Comparison of ENCODE assay signal across 16 cellular contexts in genomic region chr18:76679259-76679658, GRCh38.
A peak's percentile ranks its signal among the peaks of the same experiment; 100 is the strongest.
DNase-seq lines count a peak whose midpoint lies in the region; ATAC-seq and TF ChIP-seq lines count a peak whose summit lies in the region.
"Had no signal": no experiment of that assay in that cellular context is flagged by ENCODE, and none has a peak within 500 bp of the region (broad histone marks: within the 10 kb centered on the region; RNA-seq: fewer than 3 reads in every experiment).

No MANE protein-coding gene starts in this region.

- H3K4me1 ChIP-seq in cardiac muscle cell (ENCODE audit: low read depth) (no peaks in the 10 kb centered on the region), hepatocyte (ENCODE audit: insufficient read depth) (no peaks in the 10 kb centered on the region)
- H3K4me1 ChIP-seq: sigmoid colon, SJSA1, upper lobe of right lung had no signal

- H3K27ac ChIP-seq in cardiac muscle cell = no peak overlapping the region
- no peak overlapping the region for H3K27ac ChIP-seq in hepatocyte
- H3K27ac ChIP-seq: sigmoid colon, SJSA1, upper lobe of right lung had no signal

- H3K9me3 ChIP-seq in cardiac muscle cell (ENCODE audit: low read depth) (no peaks in the 10 kb centered on the region), hepatocyte (ENCODE audit: low read depth) (no peaks in the 10 kb centered on the region)
- H3K9me3 ChIP-seq: sigmoid colon, SJSA1, upper lobe of right lung had no signal

- peak in 1 of 2 donors; percentile 63 for DNase-seq in cardiac muscle cell (ENCODE audit: low read depth in 1 of 2, low spot score in 1 of 2)
- DNase-seq in left cardiac atrium = no peak
- peak; percentile 10 for DNase-seq in NCI-H748 treated with DMSO at 0.1 percent for 48 hours (lab: John Stamatoyannopoulos, UW)
- peak; percentile 59 for DNase-seq in hepatocyte (ENCODE audit: low spot score)
- DNase-seq in EL = no peak
- no peak for DNase-seq in NK-92 treated with Interleukin-12 subunit alpha and Interleukin-12 subunit beta, amount 100 ng/mL, for 24 hours (lab: John Stamatoyannopoulos, UW)
- no peak for DNase-seq in cortex of kidney (lab: John Stamatoyannopoulos, UW)
- DNase-seq: activated effector memory CD4-positive, alpha-beta T cell treated with anti-CD3 and anti-CD28 coated beads, Interleukin-2, amount 50 U/mL, for 16 hours; dorsolateral prefrontal cortex; naive thymus-derived CD8-positive, alpha-beta T cell; NCI-H1694 treated with DMSO at 0.1 percent for 48 hours; sigmoid colon; stimulated activated CD4-positive, alpha-beta T cell treated with anti-CD3 and anti-CD28 coated beads, Interleukin-4, amount 100 ng/mL, for 4 hours; upper lobe of right lung had no signal

- WGBS in hepatocyte (ENCODE audit: low lambda C conversion rate, missing lambda C conversion rate) = 40% methylated on average over 7 of the region's 7 CpGs

- H3K79me2 ChIP-seq in hepatocyte = no peaks in the 10 kb centered on the region

- ATAC-seq in left cardiac atrium = no peak
- ATAC-seq in GM21723 (IDR thresholded peaks at IDR 0.05; ENCODE audit: unreplicated experiment) = no peak
- ATAC-seq: naive thymus-derived CD8-positive, alpha-beta T cell; upper lobe of right lung had no signal

- TF ChIP-seq CTCF in cardiac muscle cell (IDR thresholded peaks at IDR 0.05; ENCODE audit: low read depth, low read length) (peak; percentile 8), hepatocyte (IDR thresholded peaks at IDR 0.05; ENCODE audit: poor library complexity) (peak; percentile 41)

- no peak overlapping the region for H2AFZ ChIP-seq in hepatocyte

- no peaks in the 10 kb centered on the region for H4K20me1 ChIP-seq in hepatocyte (ENCODE audit: insufficient read depth, poor library complexity, severe bottlenecking)

- H3K4me3 ChIP-seq in cardiac muscle cell (no peak overlapping the region), hepatocyte (no peak overlapping the region)
- H3K4me3 ChIP-seq: sigmoid colon, SJSA1, upper lobe of right lung had no signal

- no peak overlapping the region for H3K4me2 ChIP-seq in hepatocyte

- H3K9me2 ChIP-seq in hepatocyte (replicated peaks; ENCODE audit: insufficient read depth) = no peaks in the 10 kb centered on the region

- no peaks in the 10 kb centered on the region for H3K36me3 ChIP-seq in cardiac muscle cell
- H3K36me3 ChIP-seq in hepatocyte (replicated peaks; ENCODE audit: insufficient read depth, low read depth) = no peaks in the 10 kb centered on the region
- H3K36me3 ChIP-seq: sigmoid colon, SJSA1, upper lobe of right lung had no signal

- intact Hi-C loops in left cardiac atrium (cut with DNase I) = no loop called here

- H3K27me3 ChIP-seq in cardiac muscle cell (peaks cover 4% of the 10 kb centered on the region), hepatocyte (no peaks in the 10 kb centered on the region)
- H3K27me3 ChIP-seq: sigmoid colon, SJSA1, upper lobe of right lung had no signal

Comparison
In these comparisons a context has a peak if more than half of its experiments do, and no peak if none do; other contexts are left out.
1. DNase-seq: peak in NCI-H748 treated with DMSO at 0.1 percent for 48 hours (single experiment) and hepatocyte (single experiment); none in left cardiac atrium (single experiment), EL (single experiment), NK-92 treated with Interleukin-12 subunit alpha and Interleukin-12 subunit beta, amount 100 ng/mL, for 24 hours (single experiment) and cortex of kidney (single experiment).